9 cellular contexts compared by ENCODE assay signal in genomic region chr18:5975111-5975622, GRCh38.
A peak's percentile ranks its signal among the peaks of the same experiment; 100 is the strongest.
DNase-seq lines count a peak whose midpoint lies in the region; ATAC-seq and TF ChIP-seq lines count a peak whose summit lies in the region.
"Had no signal": no experiment of that assay in that cellular context is flagged by ENCODE, and none has a peak within 500 bp of the region (broad histone marks: within the 10 kb centered on the region; RNA-seq: fewer than 3 reads in every experiment).

No MANE protein-coding gene starts in this region.

- DNase-seq in GM12865 (ENCODE audit: low read depth) (peak; percentile 88), IMR-90 (peak; percentile 89), globus pallidus (ENCODE audit: low spot score) (peak; percentile 17), tibial nerve (ENCODE audit: low spot score in 2 of 2) (no peak), dorsolateral prefrontal cortex (no peak), OCI-M2 (lab: John Stamatoyannopoulos, UW; ENCODE audit: unreplicated experiment) (no peak)
- no peak for DNase-seq in NK-92 treated with Interleukin-12 subunit alpha and Interleukin-12 subunit beta, amount 100 ng/mL, for 24 hours (lab: John Stamatoyannopoulos, UW)

- peak overlapping the region; percentile 69 for H2BK120ac ChIP-seq in IMR-90 (ENCODE audit: low read depth, low read length)

- H3K27ac ChIP-seq in IMR-90 (ENCODE audit: insufficient read depth, low read length) (no peak overlapping the region), tibial nerve (no peak overlapping the region), dorsolateral prefrontal cortex (peak overlapping the region in 25 of 59 donors; percentile 3 to 72 (median 36))
- H3K27ac ChIP-seq: thoracic aorta had no signal

- TF ChIP-seq EP300 in tibial nerve (IDR thresholded peaks at IDR 0.05): no peak

- dilution Hi-C loops in IMR-90 (cut with HindIII; ENCODE audit: low sequenced_read_pairs, unreplicated experiment): no loop called here

- peak overlapping the region; percentile 56; the same call in 1 of the 2 replicates for H2AK5ac ChIP-seq in IMR-90 (ENCODE audit: low read depth, low read length)

- no peak overlapping the region for H3K9ac ChIP-seq in IMR-90 (ENCODE audit: low read depth, low read length)

- H3K4me3 ChIP-seq in GM12865 (ENCODE audit: low read depth, low read length) (peak overlapping the region; percentile 37), IMR-90 (ENCODE audit: insufficient read depth, low read depth, low read length) (no peak overlapping the region), tibial nerve (no peak overlapping the region), dorsolateral prefrontal cortex (no peak overlapping the region)
- H3K4me3 ChIP-seq: thoracic aorta had no signal

- in situ Hi-C loops in IMR-90 (cut with MboI; ENCODE audit: low sequenced_read_pairs): no loop called here

- intact Hi-C loops in IMR-90 (cut with micrococcal nuclease): no loop called here
- intact Hi-C loops in dorsolateral prefrontal cortex (cut with DNase I): no loop called here

- H3K14ac ChIP-seq in IMR-90 (replicated peaks; ENCODE audit: low read depth, low read length): peak overlapping the region; percentile 55

- H3K56ac ChIP-seq in IMR-90 (ENCODE audit: extremely low read depth, insufficient read depth, low read length): peak overlapping the region; percentile 51; the same call in 1 of the 2 replicates

- peak overlapping the region; percentile 13; the same call in 1 of the 2 replicates for H3K4ac ChIP-seq in IMR-90 (ENCODE audit: low read depth, low read length)

- TF ChIP-seq CTCF in GM12865 (IDR thresholded peaks at IDR 0.05; ENCODE audit: insufficient read depth, low read depth, low read length, missing control alignments) (no peak), IMR-90 (conservative IDR thresholded peaks at IDR 0.05; ENCODE audit: low read depth, low read length) (peak; percentile 20; the same call in 1 of the 2 replicates), tibial nerve (IDR thresholded peaks at IDR 0.05) (no peak), dorsolateral prefrontal cortex (IDR thresholded peaks at IDR 0.05 in 54 of 56, conservative IDR thresholded peaks at IDR 0.05 in 2 of 56; ENCODE audit: low read depth in 1 of 56, partially characterized antibody in 56 of 56) (peak in 2 of 56 donors; percentile 6 to 23)

- POLR2A ChIA-PET in IMR-90 (lab: Charles Lee; ENCODE audit: unreplicated experiment): no interaction called here

- ATAC-seq in GM21529 (IDR thresholded peaks at IDR 0.05; ENCODE audit: unreplicated experiment) (peak; percentile 70), IMR-90 (ENCODE audit: low read depth) (peak; percentile 86)

- no peaks in the 10 kb centered on the region for H4K20me1 ChIP-seq in IMR-90 (ENCODE audit: insufficient read depth, low read length)

- peak; percentile 19; the same call in 1 of the 2 replicates for TF ChIP-seq RAD21 in IMR-90 (IDR thresholded peaks at IDR 0.05; ENCODE audit: low read length)

- H3K79me1 ChIP-seq in IMR-90 (ENCODE audit: low read depth in 1 of 2, low read length in 2 of 2): no peaks in the 10 kb centered on the region

- BruUV-seq in IMR-90 (replicated peaks; lab: Mats Ljungman, UMichigan): no TSS peak

- H3K4me1 ChIP-seq in IMR-90 (ENCODE audit: control insufficient read depth, insufficient read depth, low read length) (peaks cover 5% of the 10 kb centered on the region), tibial nerve (peaks cover 0 to 2% (median 0%) of the 10 kb centered on the region in 4 donors)

- no peaks in the 10 kb centered on the region for H3K36me3 ChIP-seq in IMR-90 (ENCODE audit: control insufficient read depth, insufficient read depth, low read length)
- H3K36me3 ChIP-seq in tibial nerve: no peaks in the 10 kb centered on the region
- H3K36me3 ChIP-seq: thoracic aorta had no signal

- peaks cover 15% of the 10 kb centered on the region for H3K9me1 ChIP-seq in IMR-90 (ENCODE audit: insufficient read depth, low read length)

- H4K5ac ChIP-seq in IMR-90 (ENCODE audit: low read depth, low read length): no peak overlapping the region

- H2AFZ ChIP-seq in IMR-90 (replicated peaks; ENCODE audit: low read length, poor library complexity): peak overlapping the region; percentile 71

- H3K23ac ChIP-seq in IMR-90 (ENCODE audit: low read depth, low read length): no peak overlapping the region

- peak overlapping the region; percentile 22; the same call in 1 of the 2 replicates for H4K91ac ChIP-seq in IMR-90 (ENCODE audit: insufficient read depth, low read depth, low read length)

- H2AK9ac ChIP-seq in IMR-90 (replicated peaks; ENCODE audit: low read depth, low read length, poor library complexity): peak overlapping the region; percentile 58

- H3K9me3 ChIP-seq in IMR-90 (ENCODE audit: control insufficient read depth, insufficient read depth, low read length) (no peaks in the 10 kb centered on the region), tibial nerve (no peaks in the 10 kb centered on the region)
- H3K9me3 ChIP-seq: thoracic aorta had no signal

- H3K27me3 ChIP-seq in IMR-90 (ENCODE audit: control insufficient read depth, insufficient read depth, low read length): 0 out of 2 replicates have a peak, but pooled peaks cover 2% of the 10 kb centered on the region
- no peaks in the 10 kb centered on the region for H3K27me3 ChIP-seq in tibial nerve
- H3K27me3 ChIP-seq in dorsolateral prefrontal cortex: no peaks in the 10 kb centered on the region

- peak overlapping the region; percentile 67; the same call in 2 of the 3 replicates for H2BK15ac ChIP-seq in IMR-90 (ENCODE audit: low read depth, low read length)

- H4K8ac ChIP-seq in IMR-90 (ENCODE audit: low read depth in 2 of 2, low read length in 2 of 2): no peak overlapping the region; a peak in 1 of 4 replicates

- no peak overlapping the region for H3K18ac ChIP-seq in IMR-90 (ENCODE audit: low read depth, low read length)

- CTCF ChIA-PET in IMR-90 (lab: Yijun Ruan, JAX): interaction anchor here (1.0 kb wide), 1 partner anchor 237 kb away, joined by 3 read pairs; no protein-coding TSS in a partner anchor

- 86% methylated on average over 3 of the region's 7 CpGs; no CpG with 5 or more reads in 1 of the 2 experiments for WGBS in IMR-90 (ENCODE audit: extremely low coverage in 2 of 2, insufficient read length in 1 of 2), 2 experiments
- 62 to 67% methylated on average over 7 of the region's 7 CpGs for WGBS in tibial nerve, 2 donors

- H3K4me2 ChIP-seq in IMR-90 (ENCODE audit: low read depth, low read length): peak overlapping the region; percentile 58

- TF ChIP-seq POLR2A in IMR-90 (IDR thresholded peaks at IDR 0.05; ENCODE audit: low read depth, low read length): no peak
- no peak for TF ChIP-seq POLR2A in tibial nerve (IDR thresholded peaks at IDR 0.05)

- H2BK5ac ChIP-seq in IMR-90 (ENCODE audit: low read depth, low read length, poor library complexity, severe bottlenecking): no peak overlapping the region

- peak overlapping the region; percentile 54 for H2BK20ac ChIP-seq in IMR-90 (ENCODE audit: low read depth, low read length)

TF ChIP-seq in IMR-90, 13 proteins besides CTCF, POLR2A, EP300 and RAD21:
- no peak for TF ChIP-seq BHLHE40 (IDR thresholded peaks at IDR 0.05; ENCODE audit: low read depth, low read length)
- peak; percentile 87 for TF ChIP-seq FOS (IDR thresholded peaks at IDR 0.05; ENCODE audit: low read depth, low read length)
- TF ChIP-seq CEBPB (IDR thresholded peaks at IDR 0.05; ENCODE audit: low read depth, low read length): peak; percentile 60; the same call in 1 of the 2 replicates

Comparison
In these comparisons a context has a peak if more than half of its experiments do, and no peak if none do; other contexts are left out.
1. DNase-seq: peak in GM12865 (single experiment), IMR-90 (single experiment) and globus pallidus (single experiment); none in NK-92 treated with Interleukin-12 subunit alpha and Interleukin-12 subunit beta, amount 100 ng/mL, for 24 hours (single experiment), tibial nerve (0 of 2), dorsolateral prefrontal cortex (0 of 10) and OCI-M2 (single experiment).